8 cellular contexts compared by ENCODE assay signal in the genomic region with DNA sequence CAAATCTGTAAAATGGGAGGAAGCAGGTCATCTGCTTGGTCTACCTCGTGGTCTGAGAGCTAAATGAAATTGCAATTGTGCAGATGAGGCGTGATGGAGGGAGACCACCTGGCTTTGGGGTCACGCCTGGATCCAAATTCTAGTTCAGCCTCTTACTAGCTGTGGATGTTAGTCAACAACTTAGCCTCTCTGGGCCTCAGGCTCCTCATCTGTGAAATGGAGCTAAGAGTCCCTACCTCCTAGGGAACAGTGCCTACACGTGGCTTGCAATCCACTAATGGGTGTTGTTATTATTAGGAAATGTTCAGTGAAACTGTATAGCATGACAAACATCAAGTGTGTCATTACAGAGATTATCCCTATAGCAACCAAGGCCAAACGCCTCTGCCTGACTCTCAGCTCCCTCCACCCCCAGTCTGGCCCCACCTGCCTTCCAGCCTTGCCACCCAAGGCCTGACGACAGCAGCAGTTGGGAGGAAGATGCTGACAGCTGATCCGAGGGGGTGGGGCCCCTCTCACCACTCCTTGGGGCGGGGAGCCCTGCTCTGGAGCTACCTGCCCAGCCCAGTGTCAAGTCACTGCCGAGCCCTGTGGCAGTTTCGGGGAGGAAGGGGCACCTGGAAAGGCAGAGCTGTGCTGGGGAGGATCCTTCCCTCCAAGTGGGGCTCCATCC. TPM values are rescaled to one million over a fixed set of nuclear protein-coding genes. Genes with fewer than 3 reads are reported as not detected.
DNase-seq lines count a peak whose midpoint lies in the region; ATAC-seq lines count a peak whose summit lies in the region.

No MANE protein-coding gene starts in this region.

- intact Hi-C loops in posterior cingulate gyrus (cut with DNase I): no loop called here

- H3K4me3 ChIP-seq in neuronal stem cell (ENCODE audit: low read length in 2 of 2): no peak overlapping the region

- no peak overlapping the region for H3K4me2 ChIP-seq in neuronal stem cell (ENCODE audit: insufficient read depth, low read length, poor library complexity, severe bottlenecking)

- no peak for ATAC-seq in GM18873 (IDR thresholded peaks at IDR 0.05; ENCODE audit: low FRiP score, unreplicated experiment)

- no peaks in the 10 kb centered on the region for H3K79me1 ChIP-seq in neuronal stem cell (ENCODE audit: low read depth, low read length)

- H3K4me1 ChIP-seq in neuronal stem cell (ENCODE audit: control insufficient read depth in 2 of 2, insufficient read depth in 1 of 2, low read depth in 1 of 2, low read length in 2 of 2): peaks cover 3 to 15% of the 10 kb centered on the region in 2 donors

- H3K27me3 ChIP-seq in neuronal stem cell (ENCODE audit: control insufficient read depth in 3 of 3, insufficient read depth in 3 of 3, low read depth in 1 of 3, low read length in 3 of 3): peaks cover 0 to 46% (median 9%) of the 10 kb centered on the region in 3 experiments

- H3K4ac ChIP-seq in neuronal stem cell (ENCODE audit: low read length): no peak overlapping the region

- no peak overlapping the region for H2BK5ac ChIP-seq in neuronal stem cell (ENCODE audit: low read length)

- H3K9ac ChIP-seq in neuronal stem cell (ENCODE audit: low read depth, low read length, poor library complexity): no peak overlapping the region

- no peak overlapping the region for H2BK120ac ChIP-seq in neuronal stem cell (ENCODE audit: low read depth, low read length)

- no peak overlapping the region for H3K14ac ChIP-seq in neuronal stem cell (ENCODE audit: low read length)

- H3K9me3 ChIP-seq in neuronal stem cell (replicated peaks in 1 of 2; ENCODE audit: control insufficient read depth in 2 of 2, insufficient read depth in 1 of 2, low read depth in 1 of 2, low read length in 2 of 2): no peaks in the 10 kb centered on the region

- no peak overlapping the region for H4K91ac ChIP-seq in neuronal stem cell (ENCODE audit: low read depth, low read length, poor library complexity)

- peak overlapping the region; percentile 9 for H2AK5ac ChIP-seq in neuronal stem cell (ENCODE audit: low read depth, low read length)

- H3K27ac ChIP-seq in neuronal stem cell (replicated peaks; ENCODE audit: low read length): no peak overlapping the region

- H3K23ac ChIP-seq in neuronal stem cell (ENCODE audit: low read depth, low read length, poor library complexity): no peak overlapping the region

- H2AFZ ChIP-seq in neuronal stem cell (ENCODE audit: low read length): no peak overlapping the region

- H3K18ac ChIP-seq in neuronal stem cell (ENCODE audit: low read length): peak overlapping the region; percentile 21

- peak overlapping the region; percentile 10 for H2BK15ac ChIP-seq in neuronal stem cell (ENCODE audit: low read length)

- peak; percentile 69 for DNase-seq in activated CD8-positive, alpha-beta memory T cell treated with anti-CD3 and anti-CD28 coated beads, Interleukin-2, amount 50 U/mL, for 48 hours
- DNase-seq in activated CD8-positive, alpha-beta memory T cell treated with anti-CD3 and anti-CD28 coated beads for 24 hours: no peak
- DNase-seq in NCI-H774 (lab: John Stamatoyannopoulos, UW) (peak; percentile 40), dedifferentiated amniotic fluid mesenchymal stem cell (ENCODE audit: extremely low spot score) (peak; percentile 47), neuronal stem cell (ENCODE audit: low spot score) (no peak), posterior cingulate gyrus (no peak), midbrain (lab: John Stamatoyannopoulos, UW) (no peak)

- H3K36me3 ChIP-seq in neuronal stem cell (replicated peaks in 1 of 2; ENCODE audit: control insufficient read depth in 2 of 2, insufficient read depth in 2 of 2, low read length in 2 of 2): no peaks in the 10 kb centered on the region

- no CpG with 5 or more reads among the region's 10 CpGs for WGBS in neuronal stem cell (ENCODE audit: extremely low coverage in 2 of 2, insufficient read length in 2 of 2, insufficient replicate concordance in 1 of 2), 2 donors

- no peak overlapping the region for H4K8ac ChIP-seq in neuronal stem cell (ENCODE audit: low read depth, low read length)

- no peak overlapping the region for H2BK12ac ChIP-seq in neuronal stem cell (ENCODE audit: low read length)

RNA-seq across cellular contexts. Expression of a gene that starts 1.7 kb away (rescaled TPM):
- polyA plus RNA-seq in neuronal stem cell (2013, experiment 1 of 2): 6.5 TPM
- 6.2 TPM for polyA plus RNA-seq in neuronal stem cell (2013, experiment 2 of 2)

RNA-seq across cellular contexts. Expression of a gene that starts 32.1 kb away (rescaled TPM):
- polyA plus RNA-seq in neuronal stem cell (2013, experiment 1 of 2): 0.33 TPM
- 0.33 TPM for polyA plus RNA-seq in neuronal stem cell (2013, experiment 2 of 2)

Comparison
In these comparisons a context has a peak if more than half of its experiments do, and no peak if none do; other contexts are left out.
1. DNase-seq: peak in activated CD8-positive, alpha-beta memory T cell treated with anti-CD3 and anti-CD28 coated beads, Interleukin-2, amount 50 U/mL, for 48 hours (single experiment), NCI-H774 (single experiment) and dedifferentiated amniotic fluid mesenchymal stem cell (single experiment); none in activated CD8-positive, alpha-beta memory T cell treated with anti-CD3 and anti-CD28 coated beads for 24 hours (single experiment), neuronal stem cell (single experiment), posterior cingulate gyrus (0 of 10) and midbrain (single experiment).